Comparison of ENCODE assay signal across 12 cellular contexts in genomic region chr2:29723255-29724001, GRCh38.
DNase-seq lines count a peak whose midpoint lies in the region; ATAC-seq and TF ChIP-seq lines count a peak whose summit lies in the region.
"Had no signal": no experiment of that assay in that cellular context is flagged by ENCODE, and none has a peak within 500 bp of the region (broad histone marks: within the 10 kb centered on the region; RNA-seq: fewer than 3 reads in every experiment).

No MANE protein-coding gene starts in this region.

- H3K27me3 ChIP-seq in GM23248 (replicated peaks; ENCODE audit: insufficient read depth), result peaks cover 30% of the 10 kb centered on the region
- H3K27me3 ChIP-seq in SJCRH30, result no peaks in the 10 kb centered on the region

- H3K9me2 ChIP-seq in GM23248 (ENCODE audit: insufficient read depth), result no peaks in the 10 kb centered on the region

- no peak overlapping the region for H2AFZ ChIP-seq in GM23248

- H3K36me3 ChIP-seq in SK-N-MC (ENCODE audit: insufficient read depth, low read length), result no peaks in the 10 kb centered on the region
- H3K36me3 ChIP-seq in GM23248 (ENCODE audit: low read depth), result no peaks in the 10 kb centered on the region
- H3K36me3 ChIP-seq in SJCRH30, result 0 out of 2 replicates have a peak, but pooled peaks cover 2% of the 10 kb centered on the region

- H4K20me1 ChIP-seq in GM23248 (ENCODE audit: insufficient read depth), result no peaks in the 10 kb centered on the region

- H3K4me3 ChIP-seq in SK-N-MC (no peak overlapping the region), GM23248 (no peak overlapping the region), SJCRH30 (no peak overlapping the region)

- peak overlapping the region; percentile 44; the same call in 1 of the 2 replicates for H3K27ac ChIP-seq in SK-N-MC
- H3K27ac ChIP-seq in GM23248, result no peak overlapping the region
- H3K27ac ChIP-seq in SJCRH30, result no peak overlapping the region
- H3K27ac ChIP-seq: epithelial cell of prostate had no signal

- H3K4me2 ChIP-seq in GM23248 (ENCODE audit: unreplicated experiment), result no peak overlapping the region

- H3F3A ChIP-seq in GM23248 (ENCODE audit: insufficient read depth), result no peaks in the 10 kb centered on the region

- H3K4me1 ChIP-seq in GM23248 (ENCODE audit: insufficient read depth), result no peaks in the 10 kb centered on the region
- H3K4me1 ChIP-seq in SJCRH30, result peaks cover 3% of the 10 kb centered on the region; the same call in 1 of the 2 replicates

- no peak for TF ChIP-seq CTCF in GM13976 (IDR thresholded peaks at IDR 0.05; ENCODE audit: borderline replicate concordance, control extremely low read depth, extremely low read depth, insufficient read depth, missing control alignments)

- in situ Hi-C loops in GM13976 (cut with MboI; ENCODE audit: low sequenced_read_pairs, unreplicated experiment) (no loop called here), GM23248 (cut with MboI) (no loop called here)

- no peaks in the 10 kb centered on the region for H3K79me2 ChIP-seq in GM23248 (ENCODE audit: insufficient read depth)

- peak; percentile 74 for ATAC-seq in GM19468 (IDR thresholded peaks at IDR 0.05; ENCODE audit: extremely low read depth, unreplicated experiment)
- ATAC-seq in HG03039 (IDR thresholded peaks at IDR 0.05; ENCODE audit: unreplicated experiment), result peak; percentile 63
- ATAC-seq: activated CD8-positive, alpha-beta T cell treated with anti-CD3 and anti-CD28 coated beads, Interleukin-2, amount 10 ng/mL, durations not matched to agents 7 days and 5 days had no signal

- DNase-seq in GM13976 (ENCODE audit: low spot score) (peak; percentile 50), SK-N-MC (ENCODE audit: low read depth, low spot score) (no peak), GM23248 (no peak), SJCRH30 (no peak), NCI-H2227 treated with DMSO at 0.1 percent for 48 hours (lab: John Stamatoyannopoulos, UW) (no peak), NCI-H226 (no peak)
- DNase-seq: activated CD8-positive, alpha-beta T cell treated with anti-CD3 and anti-CD28 coated beads, Interleukin-2, amount 10 ng/mL, durations not matched to agents 7 days and 5 days; CD4-positive, CD25-positive, alpha-beta regulatory T cell; islet precursor cell had no signal

- H3K9me3 ChIP-seq in SK-N-MC (ENCODE audit: low read depth, low read length), result no peaks in the 10 kb centered on the region
- no peaks in the 10 kb centered on the region for H3K9me3 ChIP-seq in GM23248 (ENCODE audit: low read depth)
- H3K9me3 ChIP-seq in SJCRH30 (replicated peaks), result no peaks in the 10 kb centered on the region

- WGBS in GM23248 (ENCODE audit: low coverage in 1 of 2, low lambda C conversion rate in 2 of 2, missing lambda C conversion rate in 2 of 2), 2 experiments, result 29 to 33% methylated on average over 7 of the region's 7 CpGs

- no peak overlapping the region for H3K9ac ChIP-seq in SK-N-MC (ENCODE audit: insufficient read length)
- no peak overlapping the region for H3K9ac ChIP-seq in GM23248
